ENCODE assay signal across 1 cellular context in the genomic region with DNA sequence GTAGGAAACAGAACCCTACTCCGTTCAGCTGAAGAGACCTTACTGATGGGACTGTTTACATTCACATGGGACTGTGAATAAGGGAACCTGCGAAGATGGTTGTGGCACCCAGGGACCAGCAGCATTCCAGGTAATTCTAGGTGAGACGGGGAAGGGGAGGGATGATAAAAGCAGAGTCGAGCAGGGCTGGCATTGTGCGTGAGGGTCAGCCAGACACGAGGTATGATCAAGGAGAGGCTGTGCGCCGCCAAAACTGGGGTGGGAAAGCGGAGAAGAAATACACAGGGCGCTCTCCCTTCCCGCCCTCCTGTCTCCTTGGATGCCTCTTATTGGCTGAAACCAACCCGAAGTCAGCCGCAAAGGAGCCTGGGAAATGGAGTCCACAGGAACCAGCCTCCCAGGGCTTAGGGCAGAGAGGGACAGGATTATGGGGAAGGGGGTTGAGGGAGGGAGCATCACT.
TF ChIP-seq lines count a peak whose summit lies in the region.

No MANE protein-coding gene starts in this region.

TF ChIP-seq in HepG2, 621 proteins besides CTCF, POLR2A, EP300 and RAD21 (continued from another document):
- no peak for TF ChIP-seq ZNF704 (CRISPR knock-in tag; IDR thresholded peaks at IDR 0.05; ENCODE audit: borderline replicate concordance)
- TF ChIP-seq, protein P1, sequence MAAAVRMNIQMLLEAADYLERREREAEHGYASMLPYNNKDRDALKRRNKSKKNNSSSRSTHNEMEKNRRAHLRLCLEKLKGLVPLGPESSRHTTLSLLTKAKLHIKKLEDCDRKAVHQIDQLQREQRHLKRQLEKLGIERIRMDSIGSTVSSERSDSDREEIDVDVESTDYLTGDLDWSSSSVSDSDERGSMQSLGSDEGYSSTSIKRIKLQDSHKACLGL (CRISPR knock-in tag; IDR thresholded peaks at IDR 0.05) = no peak
- TF ChIP-seq SIX4 (CRISPR knock-in tag; IDR thresholded peaks at IDR 0.05) = no peak
- TF ChIP-seq E2F1 (CRISPR knock-in tag; IDR thresholded peaks at IDR 0.05) = peak; percentile 82
- no peak for TF ChIP-seq RFX3 (CRISPR knock-in tag; IDR thresholded peaks at IDR 0.05)
- no peak for TF ChIP-seq ASH2L (IDR thresholded peaks at IDR 0.05; ENCODE audit: insufficient read length, low read depth, low read length)
- no peak for TF ChIP-seq ZNF101 (CRISPR knock-in tag; IDR thresholded peaks at IDR 0.05; ENCODE audit: borderline replicate concordance, low read depth)
- TF ChIP-seq PHF20 (CRISPR knock-in tag; IDR thresholded peaks at IDR 0.05) = peak; percentile 18; the same call in 1 of the 2 replicates
- TF ChIP-seq ZNF367 (CRISPR knock-in tag; IDR thresholded peaks at IDR 0.05; ENCODE audit: borderline replicate concordance) = no peak
- TF ChIP-seq, protein P2, sequence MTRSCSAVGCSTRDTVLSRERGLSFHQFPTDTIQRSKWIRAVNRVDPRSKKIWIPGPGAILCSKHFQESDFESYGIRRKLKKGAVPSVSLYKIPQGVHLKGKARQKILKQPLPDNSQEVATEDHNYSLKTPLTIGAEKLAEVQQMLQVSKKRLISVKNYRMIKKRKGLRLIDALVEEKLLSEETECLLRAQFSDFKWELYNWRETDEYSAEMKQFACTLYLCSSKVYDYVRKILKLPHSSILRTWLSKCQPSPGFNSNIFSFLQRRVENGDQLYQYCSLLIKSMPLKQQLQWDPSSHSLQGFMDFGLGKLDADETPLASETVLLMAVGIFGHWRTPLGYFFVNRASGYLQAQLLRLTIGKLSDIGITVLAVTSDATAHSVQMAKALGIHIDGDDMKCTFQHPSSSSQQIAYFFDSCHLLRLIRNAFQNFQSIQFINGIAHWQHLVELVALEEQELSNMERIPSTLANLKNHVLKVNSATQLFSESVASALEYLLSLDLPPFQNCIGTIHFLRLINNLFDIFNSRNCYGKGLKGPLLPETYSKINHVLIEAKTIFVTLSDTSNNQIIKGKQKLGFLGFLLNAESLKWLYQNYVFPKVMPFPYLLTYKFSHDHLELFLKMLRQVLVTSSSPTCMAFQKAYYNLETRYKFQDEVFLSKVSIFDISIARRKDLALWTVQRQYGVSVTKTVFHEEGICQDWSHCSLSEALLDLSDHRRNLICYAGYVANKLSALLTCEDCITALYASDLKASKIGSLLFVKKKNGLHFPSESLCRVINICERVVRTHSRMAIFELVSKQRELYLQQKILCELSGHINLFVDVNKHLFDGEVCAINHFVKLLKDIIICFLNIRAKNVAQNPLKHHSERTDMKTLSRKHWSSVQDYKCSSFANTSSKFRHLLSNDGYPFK (CRISPR knock-in tag; IDR thresholded peaks at IDR 0.05; ENCODE audit: borderline replicate concordance) = no peak
- no peak for TF ChIP-seq ELF4 (CRISPR knock-in tag; IDR thresholded peaks at IDR 0.05; ENCODE audit: borderline replicate concordance)
- TF ChIP-seq, protein P3, sequence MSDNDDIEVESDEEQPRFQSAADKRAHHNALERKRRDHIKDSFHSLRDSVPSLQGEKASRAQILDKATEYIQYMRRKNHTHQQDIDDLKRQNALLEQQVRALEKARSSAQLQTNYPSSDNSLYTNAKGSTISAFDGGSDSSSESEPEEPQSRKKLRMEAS (IDR thresholded peaks at IDR 0.05) = peak; percentile 61
- no peak for TF ChIP-seq RFXAP (CRISPR knock-in tag; IDR thresholded peaks at IDR 0.05; ENCODE audit: borderline replicate concordance)
- TF ChIP-seq ZNF142 (CRISPR knock-in tag; IDR thresholded peaks at IDR 0.05) = no peak
- TF ChIP-seq ZNF275 (CRISPR knock-in tag; IDR thresholded peaks at IDR 0.05; ENCODE audit: borderline replicate concordance) = peak; percentile 35; the same call in 1 of the 2 replicates
- no peak for TF ChIP-seq FOXK2 (IDR thresholded peaks at IDR 0.05)
- TF ChIP-seq ONECUT2 (CRISPR knock-in tag; IDR thresholded peaks at IDR 0.05) = no peak
- no peak for TF ChIP-seq ISX (CRISPR knock-in tag; conservative IDR thresholded peaks at IDR 0.05)
- no peak for TF ChIP-seq ZNF792 (CRISPR knock-in tag; IDR thresholded peaks at IDR 0.05)
- no peak for TF ChIP-seq CERS6 (CRISPR knock-in tag; IDR thresholded peaks at IDR 0.05)
- TF ChIP-seq SIN3B (IDR thresholded peaks at IDR 0.05; ENCODE audit: low read length) = no peak
- TF ChIP-seq SP4 (CRISPR knock-in tag; IDR thresholded peaks at IDR 0.05) = 0 out of 2 replicates have a peak, but pooled peaks have one; percentile 28
- TF ChIP-seq E2F2 (CRISPR knock-in tag; IDR thresholded peaks at IDR 0.05; ENCODE audit: borderline replicate concordance) = no peak
- TF ChIP-seq, protein P4, sequence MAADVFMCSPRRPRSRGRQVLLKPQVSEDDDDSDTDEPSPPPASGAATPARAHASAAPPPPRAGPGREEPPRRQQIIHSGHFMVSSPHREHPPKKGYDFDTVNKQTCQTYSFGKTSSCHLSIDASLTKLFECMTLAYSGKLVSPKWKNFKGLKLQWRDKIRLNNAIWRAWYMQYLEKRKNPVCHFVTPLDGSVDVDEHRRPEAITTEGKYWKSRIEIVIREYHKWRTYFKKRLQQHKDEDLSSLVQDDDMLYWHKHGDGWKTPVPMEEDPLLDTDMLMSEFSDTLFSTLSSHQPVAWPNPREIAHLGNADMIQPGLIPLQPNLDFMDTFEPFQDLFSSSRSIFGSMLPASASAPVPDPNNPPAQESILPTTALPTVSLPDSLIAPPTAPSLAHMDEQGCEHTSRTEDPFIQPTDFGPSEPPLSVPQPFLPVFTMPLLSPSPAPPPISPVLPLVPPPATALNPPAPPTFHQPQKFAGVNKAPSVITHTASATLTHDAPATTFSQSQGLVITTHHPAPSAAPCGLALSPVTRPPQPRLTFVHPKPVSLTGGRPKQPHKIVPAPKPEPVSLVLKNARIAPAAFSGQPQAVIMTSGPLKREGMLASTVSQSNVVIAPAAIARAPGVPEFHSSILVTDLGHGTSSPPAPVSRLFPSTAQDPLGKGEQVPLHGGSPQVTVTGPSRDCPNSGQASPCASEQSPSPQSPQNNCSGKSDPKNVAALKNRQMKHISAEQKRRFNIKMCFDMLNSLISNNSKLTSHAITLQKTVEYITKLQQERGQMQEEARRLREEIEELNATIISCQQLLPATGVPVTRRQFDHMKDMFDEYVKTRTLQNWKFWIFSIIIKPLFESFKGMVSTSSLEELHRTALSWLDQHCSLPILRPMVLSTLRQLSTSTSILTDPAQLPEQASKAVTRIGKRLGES (CRISPR knock-in tag; IDR thresholded peaks at IDR 0.05; ENCODE audit: borderline replicate concordance) = no peak
- TF ChIP-seq, protein P5, sequence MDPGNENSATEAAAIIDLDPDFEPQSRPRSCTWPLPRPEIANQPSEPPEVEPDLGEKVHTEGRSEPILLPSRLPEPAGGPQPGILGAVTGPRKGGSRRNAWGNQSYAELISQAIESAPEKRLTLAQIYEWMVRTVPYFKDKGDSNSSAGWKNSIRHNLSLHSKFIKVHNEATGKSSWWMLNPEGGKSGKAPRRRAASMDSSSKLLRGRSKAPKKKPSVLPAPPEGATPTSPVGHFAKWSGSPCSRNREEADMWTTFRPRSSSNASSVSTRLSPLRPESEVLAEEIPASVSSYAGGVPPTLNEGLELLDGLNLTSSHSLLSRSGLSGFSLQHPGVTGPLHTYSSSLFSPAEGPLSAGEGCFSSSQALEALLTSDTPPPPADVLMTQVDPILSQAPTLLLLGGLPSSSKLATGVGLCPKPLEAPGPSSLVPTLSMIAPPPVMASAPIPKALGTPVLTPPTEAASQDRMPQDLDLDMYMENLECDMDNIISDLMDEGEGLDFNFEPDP (CRISPR knock-in tag; conservative IDR thresholded peaks at IDR 0.05) = no peak
- TF ChIP-seq ZNF674 (CRISPR knock-in tag; IDR thresholded peaks at IDR 0.05; ENCODE audit: low read depth) = no peak
